ENCODE assay signal across 11 cellular contexts in genomic region chr5:170265527-170265926, GRCh38. TPM values are rescaled to one million over a fixed set of nuclear protein-coding genes. Genes with fewer than 3 reads are reported as not detected.
DNase-seq lines count a peak whose midpoint lies in the region; ATAC-seq and TF ChIP-seq lines count a peak whose summit lies in the region.
"Had no signal": no experiment of that assay in that cellular context is flagged by ENCODE, and none has a peak within 500 bp of the region (broad histone marks: within the 10 kb centered on the region; RNA-seq: fewer than 3 reads in every experiment).

No MANE protein-coding gene starts in this region.

- peak overlapping the region in 2 of 4 donors; percentile 18 to 45 for H3K27ac ChIP-seq in gastrocnemius medialis
- H3K27ac ChIP-seq: brain microvascular endothelial cell had no signal

- peaks cover 11% of the 10 kb centered on the region for H3K4me1 ChIP-seq in adipocyte (ENCODE audit: control insufficient read depth, insufficient read depth, low read length)
- peaks cover 5 to 6% of the 10 kb centered on the region in 2 donors for H3K4me1 ChIP-seq in gastrocnemius medialis

- H3K9ac ChIP-seq in adipocyte (ENCODE audit: low read length): peak overlapping the region; percentile 57

- H3K9me3 ChIP-seq in adipocyte (ENCODE audit: control insufficient read depth, low read length): no peaks in the 10 kb centered on the region
- H3K9me3 ChIP-seq in gastrocnemius medialis: no peaks in the 10 kb centered on the region

- intact Hi-C loops in gastrocnemius medialis (cut with DNase I; ENCODE audit: low total_unique reads): loop anchor here (5.0 kb wide), 2 partner anchors 38 to 72 kb away; no protein-coding TSS in a partner anchor

- no peak for TF ChIP-seq POLR2A in gastrocnemius medialis (IDR thresholded peaks at IDR 0.05)

- H3K36me3 ChIP-seq in adipocyte (ENCODE audit: control insufficient read depth, insufficient read depth, low read length, severe bottlenecking) (no peaks in the 10 kb centered on the region), gastrocnemius medialis (no peaks in the 10 kb centered on the region)
- H3K36me3 ChIP-seq: brain microvascular endothelial cell had no signal

- no peak overlapping the region for H3K4me3 ChIP-seq in adipocyte (ENCODE audit: low read length)
- no peak overlapping the region for H3K4me3 ChIP-seq in gastrocnemius medialis

- H3K27me3 ChIP-seq in adipocyte (replicated peaks; ENCODE audit: control insufficient read depth, insufficient read depth, low read length): peaks cover 13% of the 10 kb centered on the region
- no peaks in the 10 kb centered on the region for H3K27me3 ChIP-seq in gastrocnemius medialis

- in situ Hi-C loops in gastrocnemius medialis (cut with MboI; ENCODE audit: low sequenced_read_pairs in 4 of 4): loop anchor here in 1 of 4 donors (5.0 kb wide), 1 partner anchor 152 kb away; no protein-coding TSS in a partner anchor

- ATAC-seq in gastrocnemius medialis: peak; percentile 59 to 71
- ATAC-seq in GM18517 (IDR thresholded peaks at IDR 0.05; ENCODE audit: unreplicated experiment): no peak

- TF ChIP-seq CTCF in gastrocnemius medialis (IDR thresholded peaks at IDR 0.05 in 4 of 5, conservative IDR thresholded peaks at IDR 0.05 in 1 of 5): no peak

- peak; percentile 82 for DNase-seq in NCI-H1048 (lab: John Stamatoyannopoulos, UW)
- DNase-seq in adipocyte (ENCODE audit: low read depth): peak; percentile 17
- DNase-seq in hippocampal formation (lab: John Stamatoyannopoulos, UW): peak; percentile 77 to 95
- DNase-seq in gastrocnemius medialis: peak; percentile 22 to 39
- no peak for DNase-seq in SK-N-DZ (ENCODE audit: low spot score)
- DNase-seq in activated gamma-delta T cell treated with Interleukin-2 at 50 U/mL for 16 hours: no peak
- DNase-seq: brain microvascular endothelial cell; DND-41; IMR-90; NK-92 treated with Interleukin-12 subunit alpha and Interleukin-12 subunit beta, amount 100 ng/mL, for 24 hours had no signal

RNA-seq across cellular contexts. Expression of gene LCP2, which starts 32.0 kb away (rescaled TPM):
- 1 to 10 TPM; 1.9 to 3.2 (median 2.3) TPM for total RNA-seq in gastrocnemius medialis
- polyA plus RNA-seq in SK-N-DZ (2014; cell fraction: cytosol; rRNA removed): not detected in 2 replicates
- not detected in 2 replicates for polyA plus RNA-seq in SK-N-DZ (2014; cell fraction: nucleus; rRNA removed)
- total RNA-seq: IMR-90 had no signal
- polyA plus RNA-seq: IMR-90 had no signal

RNA-seq across cellular contexts. Expression of gene C5orf58, which starts 32.7 kb away (rescaled TPM):
- not detected for total RNA-seq in gastrocnemius medialis
- not detected in 2 replicates for polyA plus RNA-seq in SK-N-DZ (2014; cell fraction: cytosol; rRNA removed)
- not detected in 2 replicates for polyA plus RNA-seq in SK-N-DZ (2014; cell fraction: nucleus; rRNA removed)
- total RNA-seq: IMR-90 had no signal
- polyA plus RNA-seq: IMR-90 had no signal

Comparison
In these comparisons a context has a peak if more than half of its experiments do, and no peak if none do; other contexts are left out.
1. DNase-seq: peak in NCI-H1048 (single experiment), adipocyte (single experiment), hippocampal formation (2 of 2) and gastrocnemius medialis (2 of 2); none in SK-N-DZ (single experiment) and activated gamma-delta T cell treated with Interleukin-2 at 50 U/mL for 16 hours (single experiment).